In the genomic region with DNA sequence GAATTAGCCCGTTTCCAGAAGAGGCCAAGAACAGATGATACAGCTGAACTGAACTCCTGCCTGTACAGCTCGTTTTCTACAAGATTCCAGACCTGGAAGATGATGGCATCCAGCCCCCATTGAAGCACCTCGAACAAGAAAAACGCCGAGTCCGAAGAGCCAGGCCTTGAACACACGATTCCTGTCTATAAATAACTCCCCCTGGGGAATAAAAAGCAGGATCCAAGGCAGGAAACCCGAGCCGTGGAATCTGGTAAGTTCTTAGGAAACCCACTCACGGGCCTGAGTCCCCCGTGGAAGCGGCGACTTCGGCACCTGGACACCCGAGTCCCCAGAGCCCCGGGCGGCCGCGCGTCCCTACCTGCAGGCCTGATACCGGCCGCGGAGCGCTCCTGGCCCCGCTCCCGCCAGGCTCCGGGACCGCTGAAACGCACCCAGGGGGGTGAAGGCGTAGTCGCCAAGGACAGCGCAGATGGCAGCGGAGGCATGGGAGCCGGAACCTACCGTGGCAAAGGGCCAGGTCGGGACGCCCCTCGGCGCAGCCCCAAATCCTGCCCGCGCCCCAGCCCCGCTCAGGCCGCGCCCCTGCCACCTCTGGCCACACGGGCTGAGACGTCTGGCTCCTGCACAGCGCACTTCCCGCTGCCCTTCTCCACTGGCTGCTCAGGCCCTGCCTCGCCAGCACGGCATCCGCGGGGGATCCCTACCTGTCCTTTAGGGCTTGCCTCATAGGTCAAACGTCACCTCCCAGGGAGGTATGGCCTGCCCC, we compare ENCODE assay signal across 9 cellular contexts. TPM values are rescaled to one million over a fixed set of nuclear protein-coding genes. Genes with fewer than 3 reads are reported as not detected.
DNase-seq lines count a peak whose midpoint lies in the region; ATAC-seq, FAIRE-seq and TF ChIP-seq lines count a peak whose summit lies in the region.
"Had no signal": no experiment of that assay in that cellular context is flagged by ENCODE, and none has a peak within 500 bp of the region (broad histone marks: within the 10 kb centered on the region; RNA-seq: fewer than 3 reads in every experiment).

No MANE protein-coding gene starts in this region.

- H3K27ac ChIP-seq in PC-9 (no peak overlapping the region), esophagus (ENCODE audit: low read depth in 2 of 2, low read length in 1 of 2) (peak overlapping the region; percentile 3 to 28)
- peak overlapping the region; percentile 19 for H3K27ac ChIP-seq in naive thymus-derived CD4-positive, alpha-beta T cell (ENCODE audit: low read depth, low read length)
- H3K27ac ChIP-seq: C4-2B had no signal

- H3K9me2 ChIP-seq in PC-9 (ENCODE audit: insufficient read depth): no peaks in the 10 kb centered on the region

- WGBS in esophagus, 2 donors: 9 to 11% methylated on average over 41 to 53 of the region's 53 CpGs

- DNase-seq in NCI-H1417 (lab: John Stamatoyannopoulos, UW) (peak; percentile 45 to 92 (median 88)), NCI-H1417 treated with DMSO at 0.1 percent for 48 hours (lab: John Stamatoyannopoulos, UW) (no peak), PC-9 (peak in 1 of 2 experiments; percentile 34), RCC 7860 (ENCODE audit: low spot score) (no peak), activated gamma-delta T cell (lab: John Stamatoyannopoulos, UW) (no peak)
- peak in 2 of 9 donors; percentile 18 to 27 for DNase-seq in naive thymus-derived CD4-positive, alpha-beta T cell

- H3K4me3 ChIP-seq in PC-9: peak overlapping the region; percentile 53; the same call in 1 of the 2 replicates
- H3K4me3 ChIP-seq in esophagus (ENCODE audit: low read depth in 1 of 2, low read length in 2 of 2): peak overlapping the region; percentile 38 to 59
- H3K4me3 ChIP-seq in naive thymus-derived CD4-positive, alpha-beta T cell (ENCODE audit: low read length): peak overlapping the region; percentile 38

- intact Hi-C loops in PC-9 (cut with micrococcal nuclease; ENCODE audit: unreplicated experiment): no loop called here
- intact Hi-C loops in naive thymus-derived CD4-positive, alpha-beta T cell (cut with micrococcal nuclease): loop anchor here in 1 of 2 donors (10.0 kb wide), 1 partner anchor 384 kb away; a partner anchor contains a TSS

- H3K27me3 ChIP-seq in PC-9 (ENCODE audit: insufficient read depth, low read depth): no peaks in the 10 kb centered on the region
- H3K27me3 ChIP-seq in esophagus (ENCODE audit: control insufficient read depth in 1 of 2, insufficient read depth in 2 of 2, low read length in 2 of 2): no peaks in the 10 kb centered on the region
- H3K27me3 ChIP-seq in naive thymus-derived CD4-positive, alpha-beta T cell (ENCODE audit: control insufficient read depth in 2 of 2, insufficient read depth in 2 of 2, low read length in 2 of 2): no peaks in the 10 kb centered on the region

- CTCF ChIA-PET in PC-9 (lab: Charles Lee): interaction anchor here (0.6 kb wide), 1 partner anchor 30 kb away, joined by 4 read pairs; no protein-coding TSS in a partner anchor
- CTCF ChIA-PET in naive thymus-derived CD4-positive, alpha-beta T cell (lab: Charles Lee): interaction anchor here (0.6 to 1.8 kb wide), 2 partner anchors 9 to 13 kb away, joined by 4 to 10 read pairs; no protein-coding TSS in a partner anchor

- peak overlapping the region; percentile 76 for H3K4me2 ChIP-seq in PC-9

- no peaks in the 10 kb centered on the region for H3F3A ChIP-seq in PC-9 (ENCODE audit: insufficient read depth, low read depth)

- H3K27ac Mint-ChIP-seq in naive thymus-derived CD4-positive, alpha-beta T cell: peak overlapping the region in 8 of 9 donors; percentile 25 to 84 (median 62)

- H3K27me3 Mint-ChIP-seq in naive thymus-derived CD4-positive, alpha-beta T cell: peaks cover 0 to 13% (median 0%) of the 10 kb centered on the region in 5 donors

- ATAC-seq in naive thymus-derived CD4-positive, alpha-beta T cell: peak; percentile 59
- ATAC-seq in GM18868 (IDR thresholded peaks at IDR 0.05; ENCODE audit: unreplicated experiment): no peak

- no peak for FAIRE-seq in RCC 7860 (lab: Jason Lieb, UNC)

- H3K36me3 Mint-ChIP-seq in naive thymus-derived CD4-positive, alpha-beta T cell: peaks cover 0 to 2% (median 0%) of the 10 kb centered on the region in 5 donors

- no peaks in the 10 kb centered on the region for H4K20me1 ChIP-seq in PC-9 (ENCODE audit: insufficient read depth)

- H3K9me3 ChIP-seq in PC-9 (ENCODE audit: insufficient read depth, low read depth) (no peaks in the 10 kb centered on the region), esophagus (ENCODE audit: control insufficient read depth in 2 of 2, insufficient read depth in 1 of 2, low read depth in 1 of 2, low read length in 1 of 2) (no peaks in the 10 kb centered on the region)
- H3K9me3 ChIP-seq in naive thymus-derived CD4-positive, alpha-beta T cell (ENCODE audit: control insufficient read depth in 2 of 3, low read length in 3 of 3): no peaks in the 10 kb centered on the region

- no peaks in the 10 kb centered on the region for H3K79me2 ChIP-seq in PC-9 (ENCODE audit: low read depth)

- peaks cover 10 to 27% (median 14%) of the 10 kb centered on the region in 7 donors for H3K4me1 Mint-ChIP-seq in naive thymus-derived CD4-positive, alpha-beta T cell

- TF ChIP-seq CTCF in PC-9 (conservative IDR thresholded peaks at IDR 0.05): no peak

- H3K9me3 Mint-ChIP-seq in naive thymus-derived CD4-positive, alpha-beta T cell: no peaks in the 10 kb centered on the region

- H2AFZ ChIP-seq in PC-9: peak overlapping the region; percentile 71

- H3K36me3 ChIP-seq in PC-9 (ENCODE audit: low read depth): no peaks in the 10 kb centered on the region
- no peaks in the 10 kb centered on the region for H3K36me3 ChIP-seq in esophagus (ENCODE audit: control insufficient read depth in 2 of 2, insufficient read depth in 2 of 2, low read length in 1 of 2)
- no peaks in the 10 kb centered on the region for H3K36me3 ChIP-seq in naive thymus-derived CD4-positive, alpha-beta T cell (ENCODE audit: control insufficient read depth in 2 of 3, insufficient read depth in 3 of 3, low read length in 3 of 3)

- no TSS peak for BruUV-seq in PC-9 (replicated peaks; lab: Mats Ljungman, UMichigan)

- POLR2A ChIA-PET in PC-9 (lab: Charles Lee; ENCODE audit: unreplicated experiment): no interaction called here
- POLR2A ChIA-PET in naive thymus-derived CD4-positive, alpha-beta T cell (lab: Charles Lee): interaction anchor here (1.2 kb wide), 1 partner anchor 11 kb away, joined by 5 read pairs; no protein-coding TSS in a partner anchor

- peak overlapping the region; percentile 73 to 92 (median 84) for H3K4me3 Mint-ChIP-seq in naive thymus-derived CD4-positive, alpha-beta T cell

- H3K4me1 ChIP-seq in PC-9 (replicated peaks; ENCODE audit: insufficient read depth) (peaks cover 4% of the 10 kb centered on the region; the same call in 1 of the 2 replicates), esophagus (ENCODE audit: control insufficient read depth in 2 of 2, insufficient read depth in 2 of 2, low read length in 1 of 2) (peaks cover 3 to 14% of the 10 kb centered on the region in 2 donors)
- H3K4me1 ChIP-seq in naive thymus-derived CD4-positive, alpha-beta T cell (ENCODE audit: control insufficient read depth in 2 of 2, insufficient read depth in 2 of 2, low read length in 2 of 2): peaks cover 0 to 9% of the 10 kb centered on the region in 2 donors

RNA-seq across cellular contexts. Expression of a gene that starts 14.0 kb away (rescaled TPM):
- total RNA-seq in PC-9 (2021): 21.6 and 22.1 TPM in 2 replicates
- 1 to 10 TPM; 3.9 to 4.8 TPM for polyA plus RNA-seq in esophagus
- total RNA-seq in naive thymus-derived CD4-positive, alpha-beta T cell: 10 to 100 TPM in 3 of 5 experiments, 1 to 10 TPM in 2; 8.8 to 19.3 (median 12.2) TPM
- polyA plus RNA-seq in naive thymus-derived CD4-positive, alpha-beta T cell: 1 to 10 TPM; 7.0 to 8.0 TPM

RNA-seq across cellular contexts. Expression of a gene that starts 26.0 kb away (rescaled TPM):
- total RNA-seq in PC-9 (2021): 0.17 TPM in 1 of 2 replicates, not detected in the other
- 1 to 10 TPM in 1 of 2 donors, under 1 TPM in 1; 0.49 to 1.0 TPM for polyA plus RNA-seq in esophagus
- not detected for total RNA-seq in naive thymus-derived CD4-positive, alpha-beta T cell
- not detected for polyA plus RNA-seq in naive thymus-derived CD4-positive, alpha-beta T cell

Comparison
In these comparisons a context has a peak if more than half of its experiments do, and no peak if none do; other contexts are left out.
1. DNase-seq: peak in NCI-H1417 (3 of 3); none in NCI-H1417 treated with DMSO at 0.1 percent for 48 hours (single experiment), RCC 7860 (single experiment) and activated gamma-delta T cell (single experiment).
2. Peak in every context shown above with its lines, with median percentiles within 50 percentile points of each other: H3K4me3 ChIP-seq.